Comparison of ENCODE assay signal across 8 cellular contexts in genomic region chr12:56127485-56127887, GRCh38. TPM values are rescaled to one million over a fixed set of nuclear protein-coding genes. Genes with fewer than 3 reads are reported as not detected.
DNase-seq lines count a peak whose midpoint lies in the region; ATAC-seq and TF ChIP-seq lines count a peak whose summit lies in the region.

No MANE protein-coding gene starts in this region.

- H3K27me3 Mint-ChIP-seq in central memory CD8-positive, alpha-beta T cell: no peaks in the 10 kb centered on the region
- H3K27me3 Mint-ChIP-seq in naive thymus-derived CD4-positive, alpha-beta T cell: no peaks in the 10 kb centered on the region

- H3K36me3 ChIP-seq in KOPT-K1 (ENCODE audit: insufficient read depth, low read length): peaks cover 25% of the 10 kb centered on the region
- H3K36me3 ChIP-seq in naive thymus-derived CD4-positive, alpha-beta T cell (ENCODE audit: control insufficient read depth in 2 of 3, insufficient read depth in 3 of 3, low read length in 3 of 3): peaks cover 22 to 29% (median 23%) of the 10 kb centered on the region in 3 experiments

- no peak for TF ChIP-seq CTCF in AG04449 (IDR thresholded peaks at IDR 0.05; ENCODE audit: insufficient read depth, low read length, missing control alignments)

- no peak for DNase-seq in AG04449 (ENCODE audit: low read depth, low spot score)
- no peak for DNase-seq in central memory CD8-positive, alpha-beta T cell (ENCODE audit: low spot score in 2 of 2)
- DNase-seq in naive thymus-derived CD4-positive, alpha-beta T cell: no peak
- DNase-seq in medulla oblongata (ENCODE audit: extremely low spot score): no peak
- DNase-seq in germinal center (ENCODE audit: low spot score): no peak

- H3K4me1 ChIP-seq in naive thymus-derived CD4-positive, alpha-beta T cell (ENCODE audit: control insufficient read depth in 2 of 2, insufficient read depth in 2 of 2, low read length in 2 of 2): peaks cover 39 to 53% of the 10 kb centered on the region in 2 donors

- H3K9me3 Mint-ChIP-seq in central memory CD8-positive, alpha-beta T cell: no peaks in the 10 kb centered on the region
- H3K9me3 Mint-ChIP-seq in naive thymus-derived CD4-positive, alpha-beta T cell: peaks cover 0 to 4% (median 0%) of the 10 kb centered on the region in 11 donors

- peak overlapping the region; percentile 97 for H3K4me3 Mint-ChIP-seq in central memory CD8-positive, alpha-beta T cell
- peak overlapping the region; percentile 95 to 100 (median 98) for H3K4me3 Mint-ChIP-seq in naive thymus-derived CD4-positive, alpha-beta T cell

- H3K27me3 ChIP-seq in naive thymus-derived CD4-positive, alpha-beta T cell (ENCODE audit: control insufficient read depth in 2 of 2, insufficient read depth in 2 of 2, low read length in 2 of 2): no peaks in the 10 kb centered on the region

- no peaks in the 10 kb centered on the region for H3K9me3 ChIP-seq in KOPT-K1 (ENCODE audit: insufficient read depth, low read length, poor library complexity, severe bottlenecking)
- no peaks in the 10 kb centered on the region for H3K9me3 ChIP-seq in naive thymus-derived CD4-positive, alpha-beta T cell (ENCODE audit: control insufficient read depth in 2 of 3, low read length in 3 of 3)

- POLR2A ChIA-PET in AG04449 (lab: Yijun Ruan, JAX): interaction anchor here (0.9 to 2.9 kb wide), 16 partner anchors 8 to 95 kb away, joined by 3 to 28 read pairs (median 8); partner anchors contain the start of genes MYL6, MYL6B, PA2G4 and RNF41
- POLR2A ChIA-PET in naive thymus-derived CD4-positive, alpha-beta T cell (lab: Charles Lee): interaction anchor here (0.7 to 13.1 kb wide), 12 partner anchors 10 to 219 kb away, joined by 3 to 192 read pairs (median 17); partner anchors contain the start of genes ANKRD52, CNPY2, IL23A and MYL6

- H3K4me1 Mint-ChIP-seq in central memory CD8-positive, alpha-beta T cell: peaks cover 63% of the 10 kb centered on the region
- H3K4me1 Mint-ChIP-seq in naive thymus-derived CD4-positive, alpha-beta T cell: peaks cover 39 to 73% (median 64%) of the 10 kb centered on the region in 7 donors

- CTCF ChIA-PET in AG04449 (lab: Yijun Ruan, JAX): interaction anchor here (0.6 to 12.9 kb wide), 12 partner anchors 9 to 337 kb away, joined by 3 to 311 read pairs (median 6); partner anchors contain the start of genes ANKRD52, MYL6, MYL6B and RNF41
- CTCF ChIA-PET in naive thymus-derived CD4-positive, alpha-beta T cell (lab: Charles Lee): interaction anchor here (0.6 to 13.4 kb wide), 16 partner anchors 9 to 402 kb away, joined by 3 to 193 read pairs (median 4); partner anchors contain the start of genes MYL6, PA2G4, SMARCC2 and ZC3H10

- peaks cover 36% of the 10 kb centered on the region for H3K36me3 Mint-ChIP-seq in central memory CD8-positive, alpha-beta T cell (ENCODE audit: insufficient read depth)
- H3K36me3 Mint-ChIP-seq in naive thymus-derived CD4-positive, alpha-beta T cell: peaks cover 9 to 37% (median 23%) of the 10 kb centered on the region in 5 donors

- H3K27ac ChIP-seq in KOPT-K1 (ENCODE audit: low read depth, low read length, poor library complexity, severe bottlenecking): peak overlapping the region; percentile 42
- H3K27ac ChIP-seq in naive thymus-derived CD4-positive, alpha-beta T cell (ENCODE audit: low read depth, low read length): peak overlapping the region; percentile 72

- ATAC-seq in central memory CD8-positive, alpha-beta T cell (replicated peaks; ENCODE audit: extremely low read depth, poor library complexity, severe bottlenecking): no peak
- ATAC-seq in naive thymus-derived CD4-positive, alpha-beta T cell: no peak
- no peak for ATAC-seq in GM18867 (IDR thresholded peaks at IDR 0.05; ENCODE audit: unreplicated experiment)
- ATAC-seq in HG03565 (IDR thresholded peaks at IDR 0.05; ENCODE audit: unreplicated experiment): no peak

- peak overlapping the region; percentile 97 for H3K27ac Mint-ChIP-seq in central memory CD8-positive, alpha-beta T cell (ENCODE audit: low read depth)
- peak overlapping the region; percentile 86 to 99 (median 91) for H3K27ac Mint-ChIP-seq in naive thymus-derived CD4-positive, alpha-beta T cell

- H3K4me3 ChIP-seq in AG04449 (ENCODE audit: low read depth, low read length): peak overlapping the region; percentile 50
- H3K4me3 ChIP-seq in naive thymus-derived CD4-positive, alpha-beta T cell (ENCODE audit: low read length): peak overlapping the region; percentile 23

- intact Hi-C loops in naive thymus-derived CD4-positive, alpha-beta T cell (cut with micrococcal nuclease): loop anchor here (1.0 to 5.0 kb wide), 3 partner anchors 23 to 960 kb away; partner anchors contain the start of genes NAB2 (in 1 of the 2), PA2G4 (in 1 of the 2) and TIMELESS (in 1 of the 2)

RNA-seq across cellular contexts. Expression of gene ESYT1, which starts 0.6 kb away (rescaled TPM):
- 100 to 1,000 TPM; 121 to 300 (median 221) TPM for total RNA-seq in naive thymus-derived CD4-positive, alpha-beta T cell
- polyA plus RNA-seq in naive thymus-derived CD4-positive, alpha-beta T cell: 100 to 1,000 TPM; 282 to 353 TPM

RNA-seq across cellular contexts. Expression of gene ZC3H10, which starts 9.4 kb away (rescaled TPM):
- total RNA-seq in naive thymus-derived CD4-positive, alpha-beta T cell: 10 to 100 TPM in 3 of 5 experiments, 1 to 10 TPM in 2; 7.8 to 16.3 (median 13.3) TPM
- 1 to 10 TPM; 2.4 to 4.1 TPM for polyA plus RNA-seq in naive thymus-derived CD4-positive, alpha-beta T cell

RNA-seq across cellular contexts. Expression of gene RPL41, which starts 11.1 kb away (rescaled TPM):
- total RNA-seq in naive thymus-derived CD4-positive, alpha-beta T cell: 1,000 to 10,000 TPM; 3,787 to 6,048 (median 5,952) TPM
- over 10,000 TPM in 1 of 2 donors, 1,000 to 10,000 TPM in 1; 6,745 to 10,251 TPM for polyA plus RNA-seq in naive thymus-derived CD4-positive, alpha-beta T cell

RNA-seq across cellular contexts. Expression of gene PA2G4, which starts 23.1 kb away (rescaled TPM):
- total RNA-seq in naive thymus-derived CD4-positive, alpha-beta T cell: 100 to 1,000 TPM in 3 of 5 experiments, 10 to 100 TPM in 2; 61.7 to 254 (median 109) TPM
- polyA plus RNA-seq in naive thymus-derived CD4-positive, alpha-beta T cell: 100 to 1,000 TPM; 216 to 218 TPM

RNA-seq across cellular contexts. Expression of gene MYL6B, which starts 24.9 kb away (rescaled TPM):
- total RNA-seq in naive thymus-derived CD4-positive, alpha-beta T cell: 10 to 100 TPM in 2 of 5 experiments, 1 to 10 TPM in 3; 3.7 to 60.3 (median 8.9) TPM
- 1 to 10 TPM; 5.6 to 6.7 TPM for polyA plus RNA-seq in naive thymus-derived CD4-positive, alpha-beta T cell
